22 cellular contexts compared by ENCODE assay signal in genomic region chr1:51629918-51630317, GRCh38.
"Had no signal": no experiment of that assay in that cellular context is flagged by ENCODE, and none has a peak within 500 bp of the region (broad histone marks: within the 10 kb centered on the region; RNA-seq: fewer than 3 reads in every experiment).

No MANE protein-coding gene starts in this region.

- H3K9me3 ChIP-seq: esophagus squamous epithelium, lower lobe of right lung, prostate gland, sigmoid colon, stomach, testis, tibial artery, upper lobe of left lung had no signal

- H3K4me1 ChIP-seq: lower lobe of right lung had no signal

- H3K4me1 Mint-ChIP-seq: nephron progenitor cell had no signal

- DNase-seq: dermis blood vessel endothelial cell; effector memory CD8-positive, alpha-beta T cell; erythroblast; esophagus squamous epithelium; foreskin melanocyte; left ventricle myocardium superior; lower lobe of right lung; naive thymus-derived CD8-positive, alpha-beta T cell; nephron progenitor cell; nucleus accumbens; right cardiac atrium; sigmoid colon; stimulated activated CD4-positive, alpha-beta T cell treated with anti-CD3 and anti-CD28 coated beads, Interleukin-2, amount 100 ng/mL, for 24 hours; stimulated activated CD4-positive, alpha-beta T cell treated with anti-CD3 and anti-CD28 coated beads, Interleukin-4, amount 100 ng/mL, for 24 hours; stimulated activated naive CD4-positive, alpha-beta T cell treated with Interleukin-2 at 50 U/mL for 16 hours; stomach; testis; tibial artery; upper lobe of left lung had no signal

- H3K4me3 Mint-ChIP-seq: effector memory CD8-positive, alpha-beta T cell; naive thymus-derived CD8-positive, alpha-beta T cell; nephron progenitor cell; stimulated activated effector memory CD8-positive, alpha-beta T cell treated with anti-CD3 and anti-CD28 coated beads, Interleukin-12 subunit alpha, Interleukin-12 subunit beta, amount 100 ng/mL, for 72 hours had no signal

- ATAC-seq: effector memory CD8-positive, alpha-beta T cell; left ventricle myocardium superior; lower lobe of right lung; naive thymus-derived CD8-positive, alpha-beta T cell; right cardiac atrium; stimulated activated effector memory CD8-positive, alpha-beta T cell treated with anti-CD3 and anti-CD28 coated beads, Interleukin-12 subunit alpha, Interleukin-12 subunit beta, amount 100 ng/mL, for 72 hours had no signal

- H3K27me3 ChIP-seq: esophagus squamous epithelium, sigmoid colon, stomach, testis, tibial artery, upper lobe of left lung had no signal

- H3K9me3 Mint-ChIP-seq: effector memory CD8-positive, alpha-beta T cell; naive thymus-derived CD8-positive, alpha-beta T cell; nephron progenitor cell; stimulated activated effector memory CD8-positive, alpha-beta T cell treated with anti-CD3 and anti-CD28 coated beads, Interleukin-12 subunit alpha, Interleukin-12 subunit beta, amount 100 ng/mL, for 72 hours had no signal

- H3K4me3 ChIP-seq: coronary artery, esophagus squamous epithelium, lower lobe of right lung, prostate gland, sigmoid colon, stomach, testis, tibial artery, upper lobe of left lung had no signal

- H3K36me3 ChIP-seq: esophagus squamous epithelium, lower lobe of right lung, prostate gland, sigmoid colon, stomach, tibial artery, upper lobe of left lung had no signal

- H3K36me3 Mint-ChIP-seq: stimulated activated effector memory CD8-positive, alpha-beta T cell treated with anti-CD3 and anti-CD28 coated beads, Interleukin-12 subunit alpha, Interleukin-12 subunit beta, amount 100 ng/mL, for 72 hours had no signal

- H3K27me3 Mint-ChIP-seq: effector memory CD8-positive, alpha-beta T cell; naive thymus-derived CD8-positive, alpha-beta T cell had no signal

- H3K27ac ChIP-seq: coronary artery, esophagus squamous epithelium, lower lobe of right lung, prostate gland, sigmoid colon, stomach, testis, tibial artery, upper lobe of left lung had no signal

- H3K27ac Mint-ChIP-seq: effector memory CD8-positive, alpha-beta T cell; naive thymus-derived CD8-positive, alpha-beta T cell; stimulated activated effector memory CD8-positive, alpha-beta T cell treated with anti-CD3 and anti-CD28 coated beads, Interleukin-12 subunit alpha, Interleukin-12 subunit beta, amount 100 ng/mL, for 72 hours had no signal
